1 cellular context compared by ENCODE assay signal in the genomic region with DNA sequence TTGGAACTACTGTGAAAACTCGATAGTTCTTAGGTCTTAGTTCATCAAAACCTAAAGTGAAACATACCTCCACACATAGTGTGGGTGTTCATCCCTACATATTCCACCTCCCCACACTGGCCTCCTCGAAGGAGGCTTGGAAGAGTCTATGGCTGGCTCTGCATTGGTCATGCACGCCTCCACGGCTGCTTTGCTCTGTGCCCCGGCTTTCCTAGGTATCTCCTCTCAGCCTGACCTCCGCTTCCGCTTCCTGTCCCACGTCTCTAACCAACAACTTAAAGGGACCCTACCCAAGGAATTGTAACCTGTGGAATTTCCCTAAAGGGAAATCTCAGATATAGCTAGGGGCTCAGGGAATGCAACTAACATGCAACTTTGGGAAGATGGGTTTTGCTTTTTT.
TF ChIP-seq lines count a peak whose summit lies in the region.

No MANE protein-coding gene starts in this region.

TF ChIP-seq in IMR-90, 13 proteins besides CTCF, POLR2A, EP300 and RAD21:
- no peak for TF ChIP-seq MAZ (IDR thresholded peaks at IDR 0.05; ENCODE audit: borderline replicate concordance, low read depth, low read length)
- TF ChIP-seq SMC3 (IDR thresholded peaks at IDR 0.05; ENCODE audit: low read depth, low read length): no peak
- no peak for TF ChIP-seq RFX5 (IDR thresholded peaks at IDR 0.05; ENCODE audit: low read depth, low read length)
TF ChIP-seq in IMR-90: peak in this region for 0.
